ENCODE assay signal across 16 cellular contexts in genomic region chr13:39768962-39769361, GRCh38.
DNase-seq lines count a peak whose midpoint lies in the region; ATAC-seq and TF ChIP-seq lines count a peak whose summit lies in the region.
"Had no signal": no experiment of that assay in that cellular context is flagged by ENCODE, and none has a peak within 500 bp of the region (broad histone marks: within the 10 kb centered on the region; RNA-seq: fewer than 3 reads in every experiment).

No MANE protein-coding gene starts in this region.

- H3K27me3 Mint-ChIP-seq in natural killer cell (ENCODE audit: low read depth in 2 of 2) (no peaks in the 10 kb centered on the region), T-helper 17 cell (no peaks in the 10 kb centered on the region), CD14-positive monocyte (ENCODE audit: low read depth in 3 of 3) (peaks cover 0 to 1% (median 0%) of the 10 kb centered on the region in 3 donors)
- no peaks in the 10 kb centered on the region for H3K27me3 Mint-ChIP-seq in natural killer cell treated with Interleukin-12 subunit alpha and Interleukin-12 subunit beta and Interleukin-15 and Interleukin-18, amount 100 ng/mL, for 72 hours
- H3K27me3 Mint-ChIP-seq: CD4-positive, CD25-positive, alpha-beta regulatory T cell; IgD-negative memory B cell had no signal

- H3K36me3 Mint-ChIP-seq in natural killer cell, result no peaks in the 10 kb centered on the region
- H3K36me3 Mint-ChIP-seq in natural killer cell treated with Interleukin-12 subunit alpha and Interleukin-12 subunit beta and Interleukin-15 and Interleukin-18, amount 100 ng/mL, for 72 hours, result no peaks in the 10 kb centered on the region
- H3K36me3 Mint-ChIP-seq in T-helper 17 cell (ENCODE audit: low read depth), result peaks cover 3% of the 10 kb centered on the region
- no peaks in the 10 kb centered on the region for H3K36me3 Mint-ChIP-seq in CD14-positive monocyte

- H3K9me3 Mint-ChIP-seq in natural killer cell, result no peaks in the 10 kb centered on the region
- no peaks in the 10 kb centered on the region for H3K9me3 Mint-ChIP-seq in natural killer cell treated with Interleukin-12 subunit alpha and Interleukin-12 subunit beta and Interleukin-15 and Interleukin-18, amount 100 ng/mL, for 72 hours
- peaks cover 0 to 2% (median 0%) of the 10 kb centered on the region in 7 donors for H3K9me3 Mint-ChIP-seq in CD14-positive monocyte
- H3K9me3 Mint-ChIP-seq: CD4-positive, CD25-positive, alpha-beta regulatory T cell; IgD-negative memory B cell had no signal

- H3K27ac Mint-ChIP-seq in natural killer cell, result peak overlapping the region; percentile 50 to 83
- H3K27ac Mint-ChIP-seq in natural killer cell treated with Interleukin-12 subunit alpha and Interleukin-12 subunit beta and Interleukin-15 and Interleukin-18, amount 100 ng/mL, for 72 hours, result no peak overlapping the region
- H3K27ac Mint-ChIP-seq in T-helper 17 cell, result peak overlapping the region; percentile 60
- no peak overlapping the region for H3K27ac Mint-ChIP-seq in CD14-positive monocyte
- H3K27ac Mint-ChIP-seq: IgD-negative memory B cell had no signal

- H3K4me1 Mint-ChIP-seq in natural killer cell (peaks cover 16 to 26% of the 10 kb centered on the region in 2 donors), T-helper 17 cell (peaks cover 7% of the 10 kb centered on the region), CD14-positive monocyte (no peaks in the 10 kb centered on the region)
- peaks cover 9 to 13% of the 10 kb centered on the region in 2 donors for H3K4me1 Mint-ChIP-seq in natural killer cell treated with Interleukin-12 subunit alpha and Interleukin-12 subunit beta and Interleukin-15 and Interleukin-18, amount 100 ng/mL, for 72 hours (ENCODE audit: low read depth in 2 of 2)

- peak overlapping the region; percentile 38 for H3K4me3 Mint-ChIP-seq in natural killer cell
- no peak overlapping the region for H3K4me3 Mint-ChIP-seq in natural killer cell treated with Interleukin-12 subunit alpha and Interleukin-12 subunit beta and Interleukin-15 and Interleukin-18, amount 100 ng/mL, for 72 hours
- no peak overlapping the region for H3K4me3 Mint-ChIP-seq in T-helper 17 cell
- no peak overlapping the region for H3K4me3 Mint-ChIP-seq in CD14-positive monocyte
- H3K4me3 Mint-ChIP-seq: CD4-positive, CD25-positive, alpha-beta regulatory T cell had no signal

- TF ChIP-seq CTCF in natural killer cell (IDR thresholded peaks at IDR 0.05) (no peak), fibroblast of pulmonary artery (IDR thresholded peaks at IDR 0.05; ENCODE audit: low read length, missing control alignments) (no peak), CD14-positive monocyte (IDR thresholded peaks at IDR 0.05) (no peak)

- no peaks in the 10 kb centered on the region for H3K9me3 ChIP-seq in T-helper 17 cell (ENCODE audit: control insufficient read depth, low read length, poor library complexity, severe bottlenecking)

- intact Hi-C loops in natural killer cell (cut with micrococcal nuclease) (no loop called here), CD14-positive monocyte (cut with micrococcal nuclease) (no loop called here)

- DNase-seq in natural killer cell (no peak), T-helper 17 cell (no peak), fibroblast of pulmonary artery (ENCODE audit: low read depth) (peak; percentile 26), CD14-positive monocyte (ENCODE audit: low spot score) (no peak), NCI-H2196 treated with DMSO at 0.1 percent for 48 hours (lab: John Stamatoyannopoulos, UW; ENCODE audit: unreplicated experiment) (no peak)
- no peak for DNase-seq in natural killer cell treated with Interleukin-12 subunit alpha and Interleukin-12 subunit beta and Interleukin-15 and Interleukin-18, amount 100 ng/mL, for 72 hours (ENCODE audit: low spot score)
- no peak for DNase-seq in activated CD4-positive, alpha-beta T cell treated with anti-CD3 and anti-CD28 coated beads for 1 hour
- DNase-seq: CD4-positive, CD25-positive, alpha-beta regulatory T cell; HCEC 1CT; MM.1S; NCI-H2029; NCI-H2227 treated with DMSO at 0.1 percent for 48 hours; PC-9; Right ventricle myocardium superior had no signal

- ATAC-seq in natural killer cell, result no peak
- no peak for ATAC-seq in natural killer cell treated with Interleukin-12 subunit alpha and Interleukin-12 subunit beta and Interleukin-15 and Interleukin-18, amount 100 ng/mL, for 72 hours
- ATAC-seq in T-helper 17 cell, result no peak

- no peak overlapping the region for H3K4me3 ChIP-seq in fibroblast of pulmonary artery (replicated peaks; ENCODE audit: low read depth, low read length)
- H3K4me3 ChIP-seq: PC-9, SK-N-MC had no signal

Comparison
In these comparisons a context has a peak if more than half of its experiments do, and no peak if none do; other contexts are left out.
1. H3K27ac Mint-ChIP-seq: peak in natural killer cell (2 of 2) and T-helper 17 cell (single experiment); none in natural killer cell treated with Interleukin-12 subunit alpha and Interleukin-12 subunit beta and Interleukin-15 and Interleukin-18, amount 100 ng/mL, for 72 hours (0 of 2) and CD14-positive monocyte (0 of 7).